Comparison of ENCODE assay signal across 8 cellular contexts in genomic region chr11:64619811-64620285, GRCh38. TPM values are rescaled to one million over a fixed set of nuclear protein-coding genes. Genes with fewer than 3 reads are reported as not detected.
DNase-seq lines count a peak whose midpoint lies in the region; ATAC-seq, FAIRE-seq and TF ChIP-seq lines count a peak whose summit lies in the region.

No MANE protein-coding gene starts in this region.

- H4K20me1 ChIP-seq in Karpas-422 (ENCODE audit: insufficient read depth, low read depth, low read length) (no peaks in the 10 kb centered on the region), mammary epithelial cell (ENCODE audit: insufficient read depth, low read length) (no peaks in the 10 kb centered on the region)

- POLR2A ChIA-PET in AG04450 (lab: Yijun Ruan, JAX) = no interaction called here

- no TSS peak for BruUV-seq in mammary epithelial cell (replicated peaks; lab: Mats Ljungman, UMichigan)

- CTCF ChIA-PET in AG04450 (lab: Charles Lee) = no interaction called here
- CTCF ChIA-PET in mammary epithelial cell (lab: Charles Lee; ENCODE audit: low non-redundant PET) = no interaction called here

- DNase-seq in AG04450 (ENCODE audit: low read depth, low spot score) (peak; percentile 7), Karpas-422 (peak; percentile 77), mammary epithelial cell (peak; percentile 17), lung (ENCODE audit: low spot score) (peak; percentile 63), NCI-H1694 (lab: John Stamatoyannopoulos, UW) (no peak), GM12891 (ENCODE audit: insufficient read length, low spot score) (no peak)

- H3K27ac ChIP-seq in AG04450 (ENCODE audit: low read depth, low read length) (no peak overlapping the region), Karpas-422 (ENCODE audit: low read length) (no peak overlapping the region), mammary epithelial cell (ENCODE audit: insufficient read depth, low read depth, low read length) (no peak overlapping the region), lung (ENCODE audit: low read depth in 1 of 2, low read length in 1 of 2) (peak overlapping the region in 1 of 2 donors; percentile 28)

- peak overlapping the region; percentile 53 for H3K9ac ChIP-seq in Karpas-422 (ENCODE audit: low read length)
- H3K9ac ChIP-seq in mammary epithelial cell (ENCODE audit: insufficient read depth, low read length) = no peak overlapping the region

- TF ChIP-seq CTCF in AG04450 (IDR thresholded peaks at IDR 0.05; ENCODE audit: low read depth, low read length) (no peak), mammary epithelial cell (conservative IDR thresholded peaks at IDR 0.05 in 1 of 2, IDR thresholded peaks at IDR 0.05 in 1 of 2; ENCODE audit: extremely low read depth in 1 of 2, insufficient read depth in 1 of 2, low read depth in 1 of 2, low read length in 2 of 2) (no peak), lung (IDR thresholded peaks at IDR 0.05; ENCODE audit: control extremely low read depth, extremely low read depth) (no peak)

- H3K9me3 ChIP-seq in AG04450 (ENCODE audit: control insufficient read depth, insufficient read depth, low read length) = no peaks in the 10 kb centered on the region
- no peaks in the 10 kb centered on the region for H3K9me3 ChIP-seq in Karpas-422 (ENCODE audit: low read length)
- no peaks in the 10 kb centered on the region for H3K9me3 ChIP-seq in mammary epithelial cell (replicated peaks; ENCODE audit: insufficient read depth, low read length)
- no peaks in the 10 kb centered on the region for H3K9me3 ChIP-seq in lung (ENCODE audit: control insufficient read depth in 2 of 2, insufficient read depth in 1 of 2, low read length in 1 of 2)

- TF ChIP-seq POLR2A in GM12891 (IDR thresholded peaks at IDR 0.05; ENCODE audit: low read depth, low read length) = no peak

- ATAC-seq in lung (ENCODE audit: insufficient read depth, low FRiP score) = no peak
- ATAC-seq in HG03457 (IDR thresholded peaks at IDR 0.05; ENCODE audit: unreplicated experiment) = no peak
- ATAC-seq in HG02938 (IDR thresholded peaks at IDR 0.05; ENCODE audit: unreplicated experiment) = no peak

- H3K4me1 ChIP-seq in Karpas-422 (ENCODE audit: low read length) = peaks cover 23% of the 10 kb centered on the region
- no peaks in the 10 kb centered on the region for H3K4me1 ChIP-seq in mammary epithelial cell (ENCODE audit: insufficient read depth, low read length)
- peaks cover 0 to 4% of the 10 kb centered on the region in 2 donors for H3K4me1 ChIP-seq in lung (ENCODE audit: control insufficient read depth in 2 of 2, insufficient read depth in 2 of 2, low read length in 2 of 2)

- dilution Hi-C loops in mammary epithelial cell (cut with HindIII; ENCODE audit: low sequenced_read_pairs) = no loop called here

- H3K4me3 ChIP-seq in AG04450 (ENCODE audit: low read depth, low read length) (no peak overlapping the region), Karpas-422 (ENCODE audit: low read length) (no peak overlapping the region), mammary epithelial cell (replicated peaks in 1 of 3; ENCODE audit: insufficient read depth in 1 of 3, low read depth in 2 of 3, low read length in 3 of 3) (no peak overlapping the region), lung (no peak overlapping the region)

- no peaks in the 10 kb centered on the region for H3K79me2 ChIP-seq in Karpas-422 (ENCODE audit: low read length)
- H3K79me2 ChIP-seq in mammary epithelial cell (ENCODE audit: insufficient read depth, low read length) = no peaks in the 10 kb centered on the region

- H2AFZ ChIP-seq in Karpas-422 (ENCODE audit: low read length) (peak overlapping the region; percentile 81; the same call in 1 of the 2 replicates), mammary epithelial cell (ENCODE audit: low read depth, low read length) (no peak overlapping the region)

- intact Hi-C loops in mammary epithelial cell (cut with micrococcal nuclease) = no loop called here

- no peaks in the 10 kb centered on the region for H3K9me2 ChIP-seq in Karpas-422 (replicated peaks; ENCODE audit: insufficient read depth, low read length)

- H3K4me2 ChIP-seq in Karpas-422 (ENCODE audit: low read depth, low read length, poor library complexity, severe bottlenecking) (peak overlapping the region; percentile 21), mammary epithelial cell (ENCODE audit: insufficient read depth, low read depth, low read length) (no peak overlapping the region)

- H3K27me3 ChIP-seq in AG04450 (ENCODE audit: control insufficient read depth, insufficient read depth, low read length) = peaks cover 11% of the 10 kb centered on the region
- H3K27me3 ChIP-seq in Karpas-422 (ENCODE audit: low read length) = no peaks in the 10 kb centered on the region
- H3K27me3 ChIP-seq in mammary epithelial cell (ENCODE audit: insufficient read depth, low read length) = no peaks in the 10 kb centered on the region
- no peaks in the 10 kb centered on the region for H3K27me3 ChIP-seq in lung (ENCODE audit: control insufficient read depth, insufficient read depth)

- WGBS in mammary epithelial cell (ENCODE audit: low coverage, missing lambda C conversion rate) = 42% methylated on average over 4 of the region's 4 CpGs
- 31 to 38% methylated on average over 4 of the region's 4 CpGs for WGBS in lung, 2 donors

- FAIRE-seq in GM12891 (lab: Jason Lieb, UNC) = no peak

- H3K36me3 ChIP-seq in Karpas-422 (ENCODE audit: insufficient read depth, low read length) = no peaks in the 10 kb centered on the region
- H3K36me3 ChIP-seq in mammary epithelial cell (ENCODE audit: insufficient read depth, low read length) = no peaks in the 10 kb centered on the region
- no peaks in the 10 kb centered on the region for H3K36me3 ChIP-seq in lung (ENCODE audit: control insufficient read depth in 2 of 2, insufficient read depth in 2 of 2, low read length in 2 of 2)

- in situ Hi-C loops in mammary epithelial cell (cut with MboI; ENCODE audit: low sequenced_read_pairs in 2 of 2) = no loop called here

TF ChIP-seq in GM12891, 5 proteins besides CTCF, POLR2A, EP300 and RAD21:
- no peak for TF ChIP-seq TAF1 (IDR thresholded peaks at IDR 0.05; ENCODE audit: low read depth, low read length)
- TF ChIP-seq SPI1 (IDR thresholded peaks at IDR 0.05; ENCODE audit: low read depth, low read length) = no peak
- no peak for TF ChIP-seq POU2F2 (IDR thresholded peaks at IDR 0.05; ENCODE audit: low read depth, low read length)
- TF ChIP-seq PAX5 (IDR thresholded peaks at IDR 0.05; ENCODE audit: insufficient read depth, low read length, severe bottlenecking) = no peak
- no peak for TF ChIP-seq POLR2AphosphoS5 (IDR thresholded peaks at IDR 0.05; ENCODE audit: low read depth, low read length)

RNA-seq across cellular contexts. Expression of gene SLC22A12, which starts 28.8 kb away (rescaled TPM):
- not detected in 2 replicates for polyA plus RNA-seq in AG04450 (2011; rRNA removed)
- polyA minus RNA-seq in AG04450 (2011; rRNA and poly(A)+ RNA removed) = not detected in 2 replicates
- not detected in 2 replicates for total RNA-seq in Karpas-422 (2014; rRNA removed; shearing (Covaris generic); ENCODE audit: low replicate concordance)
- not detected for total RNA-seq in mammary epithelial cell
- polyA plus RNA-seq in mammary epithelial cell = not detected
- not detected for polyA minus RNA-seq in mammary epithelial cell
- total RNA-seq in lung = not detected
- polyA plus RNA-seq in lung = not detected
- not detected for polyA plus RNA-seq in GM12891 (2012; ENCODE audit: low read depth, missing spikeins)

Comparison
In these comparisons a context has a peak if more than half of its experiments do, and no peak if none do; other contexts are left out.
1. DNase-seq: peak in AG04450 (single experiment), Karpas-422 (single experiment), mammary epithelial cell (single experiment) and lung (single experiment); none in NCI-H1694 (single experiment) and GM12891 (single experiment).